Comparison of ENCODE assay signal across 31 cellular contexts in the genomic region with DNA sequence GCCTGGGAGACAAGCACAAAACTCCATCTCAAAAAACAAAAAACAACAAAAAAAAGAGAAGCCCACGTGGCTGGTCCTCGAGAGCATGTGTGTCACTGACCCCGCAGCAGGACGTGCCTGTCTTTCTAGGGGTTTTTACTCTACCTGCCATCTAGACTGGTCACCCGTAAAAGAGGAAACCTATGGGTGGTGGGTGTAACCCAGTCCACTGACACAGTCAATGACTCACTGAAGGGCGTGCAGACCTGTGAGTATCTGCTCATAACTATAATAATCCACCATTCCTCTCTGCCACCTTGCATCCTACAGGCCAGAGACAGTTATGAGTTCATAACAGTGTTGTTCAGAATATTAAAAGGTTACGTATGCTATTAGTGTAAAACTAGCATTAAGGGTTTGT. TPM values are rescaled to one million over a fixed set of nuclear protein-coding genes. Genes with fewer than 3 reads are reported as not detected.
DNase-seq lines count a peak whose midpoint lies in the region; ATAC-seq and TF ChIP-seq lines count a peak whose summit lies in the region.
"Had no signal": no experiment of that assay in that cellular context is flagged by ENCODE, and none has a peak within 500 bp of the region (broad histone marks: within the 10 kb centered on the region; RNA-seq: fewer than 3 reads in every experiment).

No MANE protein-coding gene starts in this region.

- peaks cover 16 to 53% (median 36%) of the 10 kb centered on the region in 4 donors for H3K4me1 ChIP-seq in stomach

- peak overlapping the region; percentile 50 for H3K27ac Mint-ChIP-seq in activated T-cell treated with anti-CD3 and anti-CD28 coated beads, Interleukin-2, amount 50 U/mL, for 72 hours
- H3K27ac Mint-ChIP-seq: activated naive CD4-positive, alpha-beta T cell treated with anti-CD3 and anti-CD28 coated beads for 36 hours; dendritic cell treated with granulocyte-macrophage colony-stimulating factor and Interleukin-4, amounts not matched to agents 40 ng/mL and 50 ng/mL, for 4 days; HFFc6 had no signal

- no peak for ATAC-seq in activated T-cell treated with anti-CD3 and anti-CD28 coated beads, Interleukin-2, amount 50 U/mL, for 72 hours (replicated peaks in 1 of 2)
- ATAC-seq in HG03378 (IDR thresholded peaks at IDR 0.05; ENCODE audit: unreplicated experiment) (no peak), HG03565 (IDR thresholded peaks at IDR 0.05; ENCODE audit: unreplicated experiment) (no peak)
- ATAC-seq: CD8-positive, alpha-beta T cell; left cardiac atrium; naive thymus-derived CD8-positive, alpha-beta T cell; right lobe of liver; SK-N-SH treated with all-trans-retinoic acid at 6 μM for 48 hours had no signal

- DNase-seq in activated T-cell treated with anti-CD3 and anti-CD28 coated beads, Interleukin-2, amount 50 U/mL, for 72 hours, result no peak
- no peak for DNase-seq in activated T-cell treated with anti-CD3 and anti-CD28 coated beads, Interleukin-2, amount 50 U/mL, for 1 hour
- DNase-seq in brain microvascular endothelial cell, result peak; percentile 31
- DNase-seq in kidney tubule cell (ENCODE audit: low spot score), result peak; percentile 59
- no peak for DNase-seq in stomach
- DNase-seq in NCI-H82 (lab: John Stamatoyannopoulos, UW), result no peak
- DNase-seq: activated CD4-positive, alpha-beta T cell treated with anti-CD3 and anti-CD28 coated beads for 4 hours; activated naive CD4-positive, alpha-beta T cell treated with anti-CD3 and anti-CD28 coated beads for 36 hours; activated T-cell treated with anti-CD3 and anti-CD28 coated beads, Interleukin-2, amount 50 U/mL, for 48 hours; amygdala; CD8-positive, alpha-beta T cell; DMS 273 treated with DMSO at 0.1 percent for 48 hours; head of caudate nucleus; HFFc6; left cardiac atrium; MV-4-11; naive thymus-derived CD8-positive, alpha-beta T cell; NCI-H187 treated with DMSO at 0.1 percent for 48 hours; NCI-H2227 treated with DMSO at 0.1 percent for 48 hours; NCI-H748 treated with DMSO at 0.1 percent for 48 hours; right lobe of liver; RPMI8226; T-helper 2 cell; trophoblast cell had no signal

- H3K4me1 Mint-ChIP-seq in activated T-cell treated with anti-CD3 and anti-CD28 coated beads, Interleukin-2, amount 50 U/mL, for 72 hours (ENCODE audit: low read depth), result peaks cover 42% of the 10 kb centered on the region

- no peak for TF ChIP-seq CTCF in brain microvascular endothelial cell (IDR thresholded peaks at IDR 0.05; ENCODE audit: low read depth, low read length, missing control alignments)
- no peak for TF ChIP-seq CTCF in stomach (IDR thresholded peaks at IDR 0.05)

- no peak for TF ChIP-seq EP300 in stomach (IDR thresholded peaks at IDR 0.05)

- H3K9me3 Mint-ChIP-seq in activated T-cell treated with anti-CD3 and anti-CD28 coated beads, Interleukin-2, amount 50 U/mL, for 72 hours, result no peaks in the 10 kb centered on the region
- H3K9me3 Mint-ChIP-seq: activated naive CD4-positive, alpha-beta T cell treated with anti-CD3 and anti-CD28 coated beads for 36 hours; CD8-positive, alpha-beta T cell; dendritic cell treated with granulocyte-macrophage colony-stimulating factor and Interleukin-4, amounts not matched to agents 40 ng/mL and 50 ng/mL, for 4 days; HFFc6; naive thymus-derived CD8-positive, alpha-beta T cell had no signal

- H3K36me3 ChIP-seq in brain microvascular endothelial cell (replicated peaks) (peaks cover 62% of the 10 kb centered on the region), stomach (peaks cover 31 to 83% (median 79%) of the 10 kb centered on the region in 4 donors)

- no peak overlapping the region for H3K27ac ChIP-seq in brain microvascular endothelial cell
- peak overlapping the region in 3 of 5 donors; percentile 12 to 27 (median 16) for H3K27ac ChIP-seq in stomach
- H3K27ac ChIP-seq: 22Rv1, cardiac muscle cell, parathyroid adenoma, right lobe of liver had no signal

- H3K36me3 Mint-ChIP-seq in activated T-cell treated with anti-CD3 and anti-CD28 coated beads, Interleukin-2, amount 50 U/mL, for 72 hours (ENCODE audit: insufficient read depth in 2 of 2), result peaks cover 8 to 17% of the 10 kb centered on the region in 2 donors

- no peaks in the 10 kb centered on the region for H3K27me3 Mint-ChIP-seq in activated T-cell treated with anti-CD3 and anti-CD28 coated beads, Interleukin-2, amount 50 U/mL, for 72 hours (ENCODE audit: low read depth)
- H3K27me3 Mint-ChIP-seq: dendritic cell treated with granulocyte-macrophage colony-stimulating factor and Interleukin-4, amounts not matched to agents 40 ng/mL and 50 ng/mL, for 4 days had no signal

- no peak overlapping the region for H3K4me3 Mint-ChIP-seq in activated T-cell treated with anti-CD3 and anti-CD28 coated beads, Interleukin-2, amount 50 U/mL, for 72 hours
- H3K4me3 Mint-ChIP-seq: activated naive CD4-positive, alpha-beta T cell treated with anti-CD3 and anti-CD28 coated beads for 36 hours; CD8-positive, alpha-beta T cell; dendritic cell treated with granulocyte-macrophage colony-stimulating factor and Interleukin-4, amounts not matched to agents 40 ng/mL and 50 ng/mL, for 4 days; HFFc6 had no signal

- TF ChIP-seq POLR2A in stomach (IDR thresholded peaks at IDR 0.05), result no peak

- in situ Hi-C loops in brain microvascular endothelial cell (cut with HindIII; ENCODE audit: low pct_ligation_motif_present, low sequenced_read_pairs), result no loop called here

- H3K27me3 ChIP-seq in brain microvascular endothelial cell (replicated peaks) (no peaks in the 10 kb centered on the region), stomach (no peaks in the 10 kb centered on the region)
- H3K27me3 ChIP-seq: cardiac muscle cell, right lobe of liver had no signal

- no peak overlapping the region for H3K4me3 ChIP-seq in brain microvascular endothelial cell (ENCODE audit: low read depth, low read length)
- H3K4me3 ChIP-seq in stomach, result no peak overlapping the region
- H3K4me3 ChIP-seq: cardiac muscle cell, right lobe of liver had no signal

- 67 to 85% (median 81%) methylated on average over 7 of the region's 7 CpGs for WGBS in stomach, 5 donors

- intact Hi-C loops in stomach (cut with DNase I; ENCODE audit: low total_unique reads), result loop anchor here (10.0 kb wide), 1 partner anchor 61 kb away; a partner anchor contains a TSS

- no peaks in the 10 kb centered on the region for H3K9me3 ChIP-seq in stomach
- H3K9me3 ChIP-seq: right lobe of liver had no signal

RNA-seq across cellular contexts. Expression of a gene that starts 4.6 kb away (rescaled TPM):
- total RNA-seq in activated T-cell treated with anti-CD3 and anti-CD28 coated beads, Interleukin-2, amount 50 U/mL, for 72 hours, result 10 to 100 TPM; 58.2 to 60.4 TPM
- total RNA-seq in stomach, result 100 to 1,000 TPM in 2 of 5 donors, 10 to 100 TPM in 3; 53.7 to 204 (median 75.5) TPM
- 10 to 100 TPM in 2 of 3 donors, 1 to 10 TPM in 1; 8.8 to 29.2 (median 17.9) TPM for polyA plus RNA-seq in stomach

Comparison
In these comparisons a context has a peak if more than half of its experiments do, and no peak if none do; other contexts are left out.
1. DNase-seq: peak in brain microvascular endothelial cell (single experiment) and kidney tubule cell (single experiment); none in activated T-cell treated with anti-CD3 and anti-CD28 coated beads, Interleukin-2, amount 50 U/mL, for 72 hours (0 of 2), activated T-cell treated with anti-CD3 and anti-CD28 coated beads, Interleukin-2, amount 50 U/mL, for 1 hour (single experiment), stomach (single experiment) and NCI-H82 (single experiment).